Comparison of ENCODE assay signal across 8 cellular contexts in the genomic region with DNA sequence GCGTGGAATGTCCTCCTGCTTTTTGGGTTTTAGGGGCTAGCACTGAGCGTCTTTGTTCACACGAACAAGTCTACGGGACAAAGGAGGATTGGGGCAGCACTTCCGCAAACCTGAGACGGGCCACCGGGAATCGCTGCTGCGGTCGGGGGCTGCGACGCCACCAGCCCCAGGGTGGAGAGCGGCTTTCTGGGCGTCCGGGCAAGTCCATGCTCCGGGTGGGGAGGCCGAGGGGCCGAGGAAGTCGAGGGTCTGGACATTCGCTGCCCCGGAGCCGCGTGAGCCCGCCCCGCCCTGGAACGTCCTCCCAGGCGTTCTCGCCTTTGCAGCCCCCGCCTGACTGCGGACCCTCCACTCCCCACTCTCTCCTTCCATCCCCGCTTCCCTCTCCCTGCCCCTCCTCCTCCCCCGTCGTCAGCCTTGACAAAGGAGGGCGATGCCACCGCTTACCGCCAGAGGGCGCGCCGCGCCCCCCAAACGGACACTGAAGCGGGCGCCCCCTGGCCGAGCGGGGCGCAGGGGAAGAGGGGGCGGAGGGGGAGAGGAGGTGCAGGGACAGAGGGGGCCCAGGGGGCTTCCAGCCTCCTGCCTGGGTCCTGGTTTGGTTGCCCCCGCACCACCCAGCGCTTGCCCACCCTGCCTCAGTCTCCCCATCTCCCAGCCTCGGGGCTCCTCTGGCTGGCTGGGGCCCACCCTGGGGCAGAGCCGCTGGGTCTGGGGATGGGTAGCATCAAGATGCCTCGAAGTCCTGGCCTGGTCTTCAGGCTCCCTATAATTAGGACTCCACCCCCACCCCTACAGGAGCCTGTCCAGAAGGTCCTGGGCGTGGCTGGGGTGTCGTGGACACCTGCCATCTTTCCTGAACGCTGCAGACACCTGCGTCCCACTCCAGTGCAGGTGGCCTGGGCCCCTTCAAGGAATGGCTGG. TPM values are rescaled to one million over a fixed set of nuclear protein-coding genes. Genes with fewer than 3 reads are reported as not detected.
DNase-seq lines count a peak whose midpoint lies in the region; ATAC-seq, FAIRE-seq and TF ChIP-seq lines count a peak whose summit lies in the region.

No MANE protein-coding gene starts in this region.

- no peaks in the 10 kb centered on the region for H3K9me1 ChIP-seq in endothelial cell of umbilical vein (replicated peaks; ENCODE audit: control insufficient read depth, extremely low read depth, insufficient read depth, low read length)

- H3K4me1 ChIP-seq in BE2C, result no peaks in the 10 kb centered on the region
- peaks cover 3% of the 10 kb centered on the region for H3K4me1 ChIP-seq in endothelial cell of umbilical vein (ENCODE audit: control insufficient read depth, extremely low read depth, insufficient read depth, low read length)
- H3K4me1 ChIP-seq in mononuclear cell (ENCODE audit: insufficient read depth, low read length), result peaks cover 24% of the 10 kb centered on the region

- DNase-seq in BE2C (peak; percentile 79), NCI-H1092 treated with DMSO at 0.1 percent for 48 hours (lab: John Stamatoyannopoulos, UW) (peak; percentile 44), endothelial cell of umbilical vein (ENCODE audit: low read depth, low spot score) (peak; percentile 66), NCI-H187 treated with DMSO at 0.1 percent for 48 hours (lab: John Stamatoyannopoulos, UW) (no peak)
- peak; percentile 76 for DNase-seq in activated CD8-positive, alpha-beta memory T cell treated with anti-CD3 and anti-CD28 coated beads, Interleukin-2, amount 10 ng/mL, durations not matched to agents 7 days and 5 days
- DNase-seq in stimulated activated CD8-positive, alpha-beta memory T cell treated with anti-CD3 and anti-CD28 coated beads, Interleukin-2, amount 100 ng/mL, for 48 hours (ENCODE audit: low read depth in 2 of 2), result peak; percentile 54 to 67

- CTCF ChIA-PET in activated CD8-positive, alpha-beta memory T cell treated with anti-CD3 and anti-CD28 coated beads, Interleukin-2, amount 10 ng/mL, durations not matched to agents 7 days and 5 days (lab: Charles Lee), result interaction anchor here (1.0 to 1.5 kb wide), 2 partner anchors 56 to 59 kb away, joined by 3 to 4 read pairs; no protein-coding TSS in a partner anchor
- CTCF ChIA-PET in endothelial cell of umbilical vein (lab: Charles Lee), result interaction anchor here (0.6 to 1.4 kb wide), 4 partner anchors 28 to 75 kb away, joined by 3 to 13 read pairs (median 4); no protein-coding TSS in a partner anchor

- H3K9ac ChIP-seq in endothelial cell of umbilical vein (replicated peaks; ENCODE audit: extremely low read depth, insufficient read depth, low read length), result peak overlapping the region; percentile 34

- peak; percentile 63 for FAIRE-seq in endothelial cell of umbilical vein (lab: Jason Lieb, UNC)

- POLR2A ChIA-PET in endothelial cell of umbilical vein (lab: Charles Lee), result no interaction called here

- TF ChIP-seq CTCF in BE2C (IDR thresholded peaks at IDR 0.05; ENCODE audit: low read depth, low read length) (peak; percentile 94), endothelial cell of umbilical vein (IDR thresholded peaks at IDR 0.05; ENCODE audit: extremely low read depth in 1 of 2, insufficient read depth in 1 of 2, low read depth in 1 of 2, low read length in 2 of 2) (peak; percentile 96 to 100)

- no peaks in the 10 kb centered on the region for H4K20me1 ChIP-seq in endothelial cell of umbilical vein (replicated peaks; ENCODE audit: control insufficient read depth, extremely low read depth, insufficient read depth, low read length)

- no peak overlapping the region for H3K27ac Mint-ChIP-seq in activated CD8-positive, alpha-beta memory T cell treated with anti-CD3 and anti-CD28 coated beads, Interleukin-2, amount 10 ng/mL, durations not matched to agents 7 days and 5 days

- intact Hi-C loops in endothelial cell of umbilical vein (cut with micrococcal nuclease), result loop anchor here (1.0 kb wide), 3 partner anchors 31 to 58 kb away; no protein-coding TSS in a partner anchor

- H3K4me3 Mint-ChIP-seq in activated CD8-positive, alpha-beta memory T cell treated with anti-CD3 and anti-CD28 coated beads, Interleukin-2, amount 10 ng/mL, durations not matched to agents 7 days and 5 days, result no peak overlapping the region

- no peaks in the 10 kb centered on the region for H3K79me2 ChIP-seq in endothelial cell of umbilical vein (ENCODE audit: control insufficient read depth, insufficient read depth, low read length)

- no peaks in the 10 kb centered on the region for H3K36me3 ChIP-seq in BE2C
- no peaks in the 10 kb centered on the region for H3K36me3 ChIP-seq in endothelial cell of umbilical vein (ENCODE audit: control insufficient read depth in 2 of 2, extremely low read depth in 1 of 2, insufficient read depth in 2 of 2, low read length in 2 of 2)

- no TSS peak for BruUV-seq in endothelial cell of umbilical vein (replicated peaks; lab: Mats Ljungman, UMichigan)

- H3K4me2 ChIP-seq in endothelial cell of umbilical vein (ENCODE audit: insufficient read depth, low read length), result peak overlapping the region; percentile 62

- ATAC-seq in GM19438 (IDR thresholded peaks at IDR 0.05; ENCODE audit: low read depth, unreplicated experiment), result peak; percentile 88
- ATAC-seq in activated CD8-positive, alpha-beta memory T cell treated with anti-CD3 and anti-CD28 coated beads, Interleukin-2, amount 10 ng/mL, durations not matched to agents 7 days and 5 days, result peak; percentile 94

- H2AFZ ChIP-seq in endothelial cell of umbilical vein (ENCODE audit: low read depth, low read length), result peak overlapping the region; percentile 90

- H3K9me3 ChIP-seq in BE2C, result no peaks in the 10 kb centered on the region; the same call in 1 of the 2 replicates
- H3K9me3 ChIP-seq in endothelial cell of umbilical vein (replicated peaks; ENCODE audit: control insufficient read depth, insufficient read depth, low read length), result no peaks in the 10 kb centered on the region
- H3K9me3 ChIP-seq in mononuclear cell (ENCODE audit: low read depth, low read length), result no peaks in the 10 kb centered on the region

- TF ChIP-seq POLR2A in endothelial cell of umbilical vein (IDR thresholded peaks at IDR 0.05; ENCODE audit: low read depth, low read length), result no peak

- no peak overlapping the region for H3K27ac ChIP-seq in endothelial cell of umbilical vein (ENCODE audit: insufficient read depth, low read depth, low read length)

- H3K4me3 ChIP-seq in BE2C (ENCODE audit: low read depth, low read length) (peak overlapping the region; percentile 59), endothelial cell of umbilical vein (replicated peaks in 1 of 3; ENCODE audit: insufficient read depth in 1 of 3, low read depth in 1 of 3, low read length in 3 of 3) (peak overlapping the region; percentile 15 to 40 (median 36)), mononuclear cell (ENCODE audit: low read length) (peak overlapping the region; percentile 24)

- H3K9me3 Mint-ChIP-seq in activated CD8-positive, alpha-beta memory T cell treated with anti-CD3 and anti-CD28 coated beads, Interleukin-2, amount 10 ng/mL, durations not matched to agents 7 days and 5 days (ENCODE audit: low read depth), result peaks cover 6% of the 10 kb centered on the region

- peaks cover 20% of the 10 kb centered on the region for H3K27me3 Mint-ChIP-seq in activated CD8-positive, alpha-beta memory T cell treated with anti-CD3 and anti-CD28 coated beads, Interleukin-2, amount 10 ng/mL, durations not matched to agents 7 days and 5 days

- peaks cover 2% of the 10 kb centered on the region for H3K36me3 Mint-ChIP-seq in activated CD8-positive, alpha-beta memory T cell treated with anti-CD3 and anti-CD28 coated beads, Interleukin-2, amount 10 ng/mL, durations not matched to agents 7 days and 5 days

- no peaks in the 10 kb centered on the region for H3K4me1 Mint-ChIP-seq in activated CD8-positive, alpha-beta memory T cell treated with anti-CD3 and anti-CD28 coated beads, Interleukin-2, amount 10 ng/mL, durations not matched to agents 7 days and 5 days

- dilution Hi-C loops in endothelial cell of umbilical vein (cut with MboI; ENCODE audit: extremely low pct_ligation_motif_present, low sequenced_read_pairs), result no loop called here

- no peaks in the 10 kb centered on the region for H3K27me3 ChIP-seq in BE2C
- H3K27me3 ChIP-seq in endothelial cell of umbilical vein (ENCODE audit: control insufficient read depth in 2 of 2, insufficient read depth in 2 of 2, low read length in 2 of 2), result peaks cover 0 to 6% of the 10 kb centered on the region in 2 experiments
- no peaks in the 10 kb centered on the region for H3K27me3 ChIP-seq in mononuclear cell (ENCODE audit: insufficient read depth, low read length)

TF ChIP-seq in endothelial cell of umbilical vein, 7 proteins besides CTCF, POLR2A, EP300 and RAD21 (continues in another document):
- TF ChIP-seq GATA2 (IDR thresholded peaks at IDR 0.05; ENCODE audit: insufficient read depth, insufficient read length, low read depth, low read length), result no peak

RNA-seq across cellular contexts. Expression of a gene that starts 39.1 kb away (rescaled TPM):
- 133 TPM for polyA plus RNA-seq in BE2C (2012; ENCODE audit: insufficient read depth, insufficient read length, low read depth)
- total RNA-seq in activated CD8-positive, alpha-beta memory T cell treated with anti-CD3 and anti-CD28 coated beads, Interleukin-2, amount 10 ng/mL, durations not matched to agents 7 days and 5 days, result 10 to 100 TPM; 59.9 to 63.6 TPM
- total RNA-seq in endothelial cell of umbilical vein, result 117 and 124 TPM in 2 replicates
- 55.3 and 83.9 TPM in 2 replicates for polyA plus RNA-seq in endothelial cell of umbilical vein
- 34.2 and 52.3 TPM in 2 replicates for polyA plus RNA-seq in endothelial cell of umbilical vein (2011; cell fraction: cytosol; rRNA removed)
- polyA plus RNA-seq in endothelial cell of umbilical vein (2011; cell fraction: nucleus; rRNA removed), result 115 and 129 TPM in 2 replicates
- 45.4 and 63.8 TPM in 2 replicates for polyA plus RNA-seq in endothelial cell of umbilical vein (2012)
- 36.4 and 48.2 TPM in 2 replicates for polyA minus RNA-seq in endothelial cell of umbilical vein
- polyA minus RNA-seq in endothelial cell of umbilical vein (2011; cell fraction: cytosol; rRNA and poly(A)+ RNA removed), result 48.9 TPM
- 36.9 and 55.9 TPM in 2 replicates for polyA minus RNA-seq in endothelial cell of umbilical vein (2011; cell fraction: nucleus; rRNA and poly(A)+ RNA removed)
- total RNA-seq in mononuclear cell, result 21.6 TPM

RNA-seq across cellular contexts. Expression of a gene that starts 45.7 kb away (rescaled TPM):
- polyA plus RNA-seq in BE2C (2012; ENCODE audit: insufficient read depth, insufficient read length, low read depth), result 0.80 TPM
- not detected for total RNA-seq in activated CD8-positive, alpha-beta memory T cell treated with anti-CD3 and anti-CD28 coated beads, Interleukin-2, amount 10 ng/mL, durations not matched to agents 7 days and 5 days
- not detected in 2 replicates for total RNA-seq in endothelial cell of umbilical vein
- polyA plus RNA-seq in endothelial cell of umbilical vein, result 0.10 and 0.14 TPM in 2 replicates
- polyA plus RNA-seq in endothelial cell of umbilical vein (2011; cell fraction: cytosol; rRNA removed), result 0.06 TPM in 2 replicates
- 0.12 TPM in 1 of 2 replicates, not detected in the other for polyA plus RNA-seq in endothelial cell of umbilical vein (2011; cell fraction: nucleus; rRNA removed)
- polyA plus RNA-seq in endothelial cell of umbilical vein (2012), result 0.31 and 0.53 TPM in 2 replicates
- not detected in 2 replicates for polyA minus RNA-seq in endothelial cell of umbilical vein
- not detected for polyA minus RNA-seq in endothelial cell of umbilical vein (2011; cell fraction: cytosol; rRNA and poly(A)+ RNA removed)
- not detected in 2 replicates for polyA minus RNA-seq in endothelial cell of umbilical vein (2011; cell fraction: nucleus; rRNA and poly(A)+ RNA removed)
- not detected for total RNA-seq in mononuclear cell
